In genomic region chr15:27064080-27064479, GRCh38 we compare ENCODE assay signal across 9 cellular contexts.
"Had no signal": no experiment of that assay in that cellular context is flagged by ENCODE, and none has a peak within 500 bp of the region (broad histone marks: within the 10 kb centered on the region; RNA-seq: fewer than 3 reads in every experiment).

No MANE protein-coding gene starts in this region.

- FAIRE-seq: HTR-8/SVneo, K562 had no signal

- H3K27ac ChIP-seq: GM23248 had no signal

- H2AFZ ChIP-seq: GM23248 had no signal

- H3K4me3 Mint-ChIP-seq: HFFc6 had no signal

- H3K36me3 ChIP-seq: HAP-1 had no signal

- ATAC-seq: HCT116, K562 had no signal

- H3K4me3 ChIP-seq: GM23248, HAP-1, K562 had no signal

- H3K27ac Mint-ChIP-seq: HFFc6 had no signal

- DNase-seq: GM23248, H7, HFFc6, IMR-90, KG1 had no signal

- H3K4me1 ChIP-seq: HAP-1 had no signal
